In the genomic region with DNA sequence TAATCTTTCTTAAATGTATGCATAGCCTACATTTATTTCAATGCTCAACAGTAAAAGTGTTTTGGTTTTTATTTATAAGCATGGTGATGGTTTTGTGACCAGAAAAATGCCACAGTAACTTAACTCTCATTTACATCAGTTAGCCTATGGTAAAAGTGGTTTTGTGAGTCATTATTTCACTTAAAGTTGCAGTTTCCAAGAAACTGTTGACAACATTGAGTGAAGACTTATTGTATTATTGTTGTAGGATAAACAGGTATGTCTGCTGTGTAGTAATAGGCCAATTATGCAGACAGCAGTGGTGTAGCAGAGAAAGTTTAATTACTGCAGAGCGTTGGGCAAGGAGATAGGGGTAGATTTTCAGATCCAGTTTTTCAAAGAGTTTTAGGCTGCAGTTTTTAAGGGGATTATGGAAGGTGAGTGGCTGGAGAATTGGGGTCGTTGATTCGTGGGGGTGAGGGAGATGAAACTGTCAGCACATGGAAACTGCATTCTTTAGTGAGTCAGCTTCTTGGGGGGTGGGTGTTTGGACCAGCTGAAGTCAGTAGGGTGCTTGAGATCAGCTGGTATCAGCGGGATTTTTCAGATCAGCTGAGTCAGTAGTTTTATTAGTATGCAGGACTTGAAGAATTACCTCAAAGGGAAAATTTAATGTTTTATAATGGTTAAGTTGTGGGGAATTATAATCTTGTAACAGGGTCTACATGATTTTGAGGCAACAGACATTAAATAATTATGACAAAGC, we compare ENCODE assay signal across 2 cellular contexts.
A peak's percentile ranks its signal among the peaks of the same experiment; 100 is the strongest.
TF ChIP-seq lines count a peak whose summit lies in the region.

No MANE protein-coding gene starts in this region.

TF ChIP-seq in HepG2, 621 proteins besides CTCF, POLR2A, EP300 and RAD21:
- TF ChIP-seq MAFK (conservative IDR thresholded peaks at IDR 0.05 in 1 of 2, IDR thresholded peaks at IDR 0.05 in 1 of 2; ENCODE audit: low read length in 2 of 2), result peak in 1 of 2 experiments; percentile 67; a peak in 2 of 4 replicates
- TF ChIP-seq KDM3A (CRISPR knock-in tag; IDR thresholded peaks at IDR 0.05; ENCODE audit: low read depth), result no peak
- TF ChIP-seq MAFF (IDR thresholded peaks at IDR 0.05; ENCODE audit: low read depth, low read length), result peak; percentile 39; the same call in 1 of the 2 replicates
TF ChIP-seq in HepG2: peak in this region for 2.

TF ChIP-seq in K562, 482 proteins besides CTCF, POLR2A, EP300 and RAD21:
- TF ChIP-seq MAFG (tag; conservative IDR thresholded peaks at IDR 0.05) (peak; percentile 14; the same call in 1 of the 2 replicates), ELF1 (tag; IDR thresholded peaks at IDR 0.05) (no peak)
